ENCODE assay signal across 12 cellular contexts in the genomic region with DNA sequence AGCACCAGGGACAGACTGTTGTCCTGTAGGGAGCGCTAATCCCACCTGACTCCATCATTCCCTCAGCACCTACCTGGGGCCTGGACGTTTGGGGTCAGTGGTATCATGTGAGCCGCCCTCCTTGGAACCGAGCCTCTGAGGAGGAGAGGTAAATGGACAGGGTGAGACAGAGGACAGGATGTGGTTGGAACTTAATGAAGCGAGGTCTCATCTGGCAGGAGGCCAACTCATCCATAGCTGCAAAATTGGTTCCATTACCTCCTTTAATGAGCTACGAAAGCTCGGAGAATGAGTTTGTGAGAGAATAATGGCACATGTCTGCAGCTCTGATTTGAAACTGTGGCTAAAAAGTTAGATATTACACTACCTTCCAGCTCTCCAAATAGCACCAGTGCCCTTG. TPM values are rescaled to one million over a fixed set of nuclear protein-coding genes. Genes with fewer than 3 reads are reported as not detected.
DNase-seq lines count a peak whose midpoint lies in the region; ATAC-seq and TF ChIP-seq lines count a peak whose summit lies in the region.
"Had no signal": no experiment of that assay in that cellular context is flagged by ENCODE, and none has a peak within 500 bp of the region (broad histone marks: within the 10 kb centered on the region; RNA-seq: fewer than 3 reads in every experiment).

No MANE protein-coding gene starts in this region.

- no peaks in the 10 kb centered on the region for H3K9me3 Mint-ChIP-seq in activated T-cell treated with anti-CD3 and anti-CD28 coated beads, Interleukin-2, amount 50 U/mL, for 24 hours
- H3K9me3 Mint-ChIP-seq in activated T-helper 17 cell treated with anti-CD3 and anti-CD28 coated beads, Interleukin-2, amount 50 U/mL, for 72 hours: no peaks in the 10 kb centered on the region

- H3K36me3 ChIP-seq in psoas muscle (ENCODE audit: insufficient read depth in 1 of 2, low read depth in 1 of 2): no peaks in the 10 kb centered on the region

- H3K27me3 ChIP-seq in psoas muscle (ENCODE audit: insufficient read depth in 3 of 3, low read length in 2 of 3): no peaks in the 10 kb centered on the region

- H3K36me3 Mint-ChIP-seq in activated T-cell treated with anti-CD3 and anti-CD28 coated beads, Interleukin-2, amount 50 U/mL, for 24 hours (ENCODE audit: low read depth): peaks cover 91% of the 10 kb centered on the region
- peaks cover 86% of the 10 kb centered on the region for H3K36me3 Mint-ChIP-seq in activated T-helper 17 cell treated with anti-CD3 and anti-CD28 coated beads, Interleukin-2, amount 50 U/mL, for 72 hours (ENCODE audit: low read depth)

- 67 to 72% (median 67%) methylated on average over 7 of the region's 7 CpGs for WGBS in psoas muscle, 3 donors

- peak overlapping the region; percentile 91 for H3K27ac Mint-ChIP-seq in activated T-cell treated with anti-CD3 and anti-CD28 coated beads, Interleukin-2, amount 50 U/mL, for 24 hours
- peak overlapping the region; percentile 84 for H3K27ac Mint-ChIP-seq in activated T-helper 17 cell treated with anti-CD3 and anti-CD28 coated beads, Interleukin-2, amount 50 U/mL, for 72 hours

- no peak for TF ChIP-seq CTCF in psoas muscle (IDR thresholded peaks at IDR 0.05)

- ATAC-seq in activated T-helper 17 cell treated with anti-CD3 and anti-CD28 coated beads, Interleukin-2, amount 50 U/mL, for 72 hours (replicated peaks): no peak
- no peak for ATAC-seq in psoas muscle
- ATAC-seq in HG02885 (IDR thresholded peaks at IDR 0.05; ENCODE audit: poor library complexity, unreplicated experiment): no peak
- ATAC-seq in GM21619 (IDR thresholded peaks at IDR 0.05; ENCODE audit: unreplicated experiment): no peak

- H3K9me3 ChIP-seq in psoas muscle: no peaks in the 10 kb centered on the region

- H3K4me3 ChIP-seq in psoas muscle: no peak overlapping the region

- H3K4me1 Mint-ChIP-seq in activated T-cell treated with anti-CD3 and anti-CD28 coated beads, Interleukin-2, amount 50 U/mL, for 24 hours (ENCODE audit: low read depth): peaks cover 91% of the 10 kb centered on the region
- H3K4me1 Mint-ChIP-seq in activated T-helper 17 cell treated with anti-CD3 and anti-CD28 coated beads, Interleukin-2, amount 50 U/mL, for 72 hours: peaks cover 60% of the 10 kb centered on the region

- no peaks in the 10 kb centered on the region for H3K27me3 Mint-ChIP-seq in activated T-cell treated with anti-CD3 and anti-CD28 coated beads, Interleukin-2, amount 50 U/mL, for 24 hours
- H3K27me3 Mint-ChIP-seq in activated T-helper 17 cell treated with anti-CD3 and anti-CD28 coated beads, Interleukin-2, amount 50 U/mL, for 72 hours: no peaks in the 10 kb centered on the region

- H3K4me3 Mint-ChIP-seq in activated T-cell treated with anti-CD3 and anti-CD28 coated beads, Interleukin-2, amount 50 U/mL, for 24 hours: no peak overlapping the region
- H3K4me3 Mint-ChIP-seq in activated T-helper 17 cell treated with anti-CD3 and anti-CD28 coated beads, Interleukin-2, amount 50 U/mL, for 72 hours: peak overlapping the region; percentile 66

- intact Hi-C loops in psoas muscle (cut with DNase I): no loop called here

- DNase-seq in activated T-cell treated with anti-CD3 and anti-CD28 coated beads, Interleukin-2, amount 50 U/mL, for 24 hours: no peak
- DNase-seq in activated T-cell treated with anti-CD3 and anti-CD28 coated beads for 4 hours (no peak), NCI-H1105 treated with DMSO at 0.1 percent for 48 hours (lab: John Stamatoyannopoulos, UW) (peak; percentile 73), psoas muscle (no peak), mucosa of gallbladder (ENCODE audit: low spot score) (no peak)
- DNase-seq: activated CD4-positive, CD25-positive, alpha-beta regulatory T cell treated with anti-CD3 and anti-CD28 coated beads, Interleukin-2, amount 50 U/mL, for 72 hours; effector memory CD4-positive, alpha-beta T cell; hippocampal formation; SIG-M5 had no signal

- peak overlapping the region; percentile 23 for H3K27ac ChIP-seq in psoas muscle

- peaks cover 62% of the 10 kb centered on the region for H3K4me1 ChIP-seq in psoas muscle

RNA-seq across cellular contexts. Expression of a gene that starts 14.0 kb away (rescaled TPM):
- 100 to 1,000 TPM in 1 of 2 donors, 10 to 100 TPM in 1; 99.8 to 131 TPM for total RNA-seq in activated T-helper 17 cell treated with anti-CD3 and anti-CD28 coated beads, Interleukin-2, amount 50 U/mL, for 72 hours
- total RNA-seq in psoas muscle (100 to 1,000 TPM in 3 of 4 donors, 10 to 100 TPM in 1; 88.2 to 277 (median 187) TPM), mucosa of gallbladder (27.4 TPM)
- 100 to 1,000 TPM; 213 to 409 (median 328) TPM for polyA plus RNA-seq in psoas muscle

RNA-seq across cellular contexts. Expression of a gene that starts 19.3 kb away (rescaled TPM):
- total RNA-seq in activated T-helper 17 cell treated with anti-CD3 and anti-CD28 coated beads, Interleukin-2, amount 50 U/mL, for 72 hours: 100 to 1,000 TPM; 204 to 327 TPM
- total RNA-seq in psoas muscle (10 to 100 TPM; 16.9 to 75.1 (median 50.4) TPM), mucosa of gallbladder (6.2 TPM)
- polyA plus RNA-seq in psoas muscle: 10 to 100 TPM; 12.8 to 36.5 (median 18.5) TPM

RNA-seq across cellular contexts. Expression of a gene that starts 43.8 kb away (rescaled TPM):
- 1 to 10 TPM; 3.8 to 7.8 TPM for total RNA-seq in activated T-helper 17 cell treated with anti-CD3 and anti-CD28 coated beads, Interleukin-2, amount 50 U/mL, for 72 hours
- total RNA-seq in psoas muscle (under 1 TPM; 0.46 to 0.91 (median 0.88) TPM), mucosa of gallbladder (1.3 TPM)
- under 1 TPM; 0.01 to 0.91 (median 0.21) TPM for polyA plus RNA-seq in psoas muscle
